ENCODE assay signal across 1 cellular context in genomic region chr1:228291906-228292608, GRCh38.
TF ChIP-seq lines count a peak whose summit lies in the region.

No MANE protein-coding gene starts in this region.

TF ChIP-seq in IMR-90, 13 proteins besides CTCF, POLR2A, EP300 and RAD21:
- TF ChIP-seq MAFK (IDR thresholded peaks at IDR 0.05; ENCODE audit: low read depth, low read length) (no peak), SMC3 (IDR thresholded peaks at IDR 0.05; ENCODE audit: low read depth, low read length) (no peak), MAZ (IDR thresholded peaks at IDR 0.05; ENCODE audit: borderline replicate concordance, low read depth, low read length) (no peak), FOS (IDR thresholded peaks at IDR 0.05; ENCODE audit: low read depth, low read length) (no peak), CEBPB (IDR thresholded peaks at IDR 0.05; ENCODE audit: low read depth, low read length) (no peak), RFX5 (IDR thresholded peaks at IDR 0.05; ENCODE audit: low read depth, low read length) (no peak), MXI1 (IDR thresholded peaks at IDR 0.05; ENCODE audit: borderline replicate concordance, low read depth, low read length) (no peak), RCOR1 (IDR thresholded peaks at IDR 0.05; ENCODE audit: insufficient replicate concordance, low read length) (no peak), NFE2L2 (IDR thresholded peaks at IDR 0.05; ENCODE audit: low read depth, low read length) (no peak), BHLHE40 (IDR thresholded peaks at IDR 0.05; ENCODE audit: low read depth, low read length) (no peak), USF2 (IDR thresholded peaks at IDR 0.05; ENCODE audit: low read depth, low read length) (no peak), ELK1 (IDR thresholded peaks at IDR 0.05; ENCODE audit: borderline replicate concordance, low read depth, low read length) (no peak), CHD1 (IDR thresholded peaks at IDR 0.05; ENCODE audit: low read depth, low read length) (no peak)
